Comparison of ENCODE assay signal across 26 cellular contexts in genomic region chr7:49638166-49638565, GRCh38.
DNase-seq lines count a peak whose midpoint lies in the region; TF ChIP-seq lines count a peak whose summit lies in the region.
"Had no signal": no experiment of that assay in that cellular context is flagged by ENCODE, and none has a peak within 500 bp of the region (broad histone marks: within the 10 kb centered on the region; RNA-seq: fewer than 3 reads in every experiment).

No MANE protein-coding gene starts in this region.

- no peaks in the 10 kb centered on the region for H3K36me3 Mint-ChIP-seq in endothelial cell (ENCODE audit: low read depth, unreplicated experiment)

- H3K9me3 ChIP-seq in neutrophil = no peaks in the 10 kb centered on the region
- H3K9me3 ChIP-seq: Caco-2, tibial nerve had no signal

- no peaks in the 10 kb centered on the region for H3K9me3 Mint-ChIP-seq in endothelial cell (ENCODE audit: unreplicated experiment)
- H3K9me3 Mint-ChIP-seq: activated naive CD8-positive, alpha-beta T cell treated with anti-CD3 and anti-CD28 coated beads, Interleukin-2, amount 50 U/mL, for 24 hours; activated T-helper 2 cell treated with anti-CD3 and anti-CD28 coated beads, Interferon-gamma antibody, Interleukin-2, Interleukin-4, amounts not matched to agents 10 μg/mL and 5 μg/mL and 100 μg/mL, durations not matched to agents 14 hours and 24 hours and 36 hours; nephron had no signal

- no peaks in the 10 kb centered on the region for H3K27me3 ChIP-seq in neutrophil
- H3K27me3 ChIP-seq: brain microvascular endothelial cell, tibial nerve had no signal

- TF ChIP-seq POLR2A in NB4 (IDR thresholded peaks at IDR 0.05; ENCODE audit: extremely low read depth, insufficient read length) = no peak

- peak; percentile 28 for DNase-seq in NB4 (ENCODE audit: low read depth)
- no peak for DNase-seq in endothelial cell (ENCODE audit: low spot score)
- no peak for DNase-seq in GM19238 (ENCODE audit: insufficient read length, low spot score)
- no peak for DNase-seq in SIG-M5 treated with dmso at 0.1 percent for 504 hours (lab: John Stamatoyannopoulos, UW; ENCODE audit: unreplicated experiment)
- DNase-seq in activated effector memory CD4-positive, alpha-beta T cell treated with anti-CD3 and anti-CD28 coated beads, Interleukin-2, amount 50 U/mL, for 16 hours = no peak
- DNase-seq: activated CD4-positive, alpha-beta T cell treated with anti-CD3 and anti-CD28 coated beads for 36 hours; activated naive CD8-positive, alpha-beta T cell treated with anti-CD3 and anti-CD28 coated beads, Interleukin-2, amount 50 U/mL, for 24 hours; AML-193; brain microvascular endothelial cell; Caco-2; cortex of kidney; foreskin fibroblast; kidney glomerular epithelial cell; midbrain; NCI-H1092 treated with DMSO at 0.1 percent for 48 hours; NCI-H2081 treated with DMSO at 0.1 percent for 48 hours; NCI-H526; stimulated activated CD4-positive, alpha-beta T cell treated with anti-CD3 and anti-CD28 coated beads, Interleukin-2, amount 100 ng/mL, for 48 hours had no signal

- no peaks in the 10 kb centered on the region for H3K36me3 ChIP-seq in neutrophil
- H3K36me3 ChIP-seq: brain microvascular endothelial cell, tibial nerve had no signal

- no peaks in the 10 kb centered on the region for H3K4me1 Mint-ChIP-seq in endothelial cell (ENCODE audit: unreplicated experiment)
- H3K4me1 Mint-ChIP-seq: nephron had no signal

- no peak overlapping the region for H3K4me3 Mint-ChIP-seq in endothelial cell (ENCODE audit: unreplicated experiment)
- H3K4me3 Mint-ChIP-seq: activated CD4-positive, alpha-beta T cell treated with anti-CD3 and anti-CD28 coated beads for 36 hours; activated naive CD8-positive, alpha-beta T cell treated with anti-CD3 and anti-CD28 coated beads, Interleukin-2, amount 50 U/mL, for 24 hours; nephron; stimulated activated naive CD8-positive, alpha-beta T cell treated with anti-CD3 and anti-CD28 coated beads, Interleukin-15, Interleukin-2, amounts not matched to agents 100 ng/mL and 50 ng/mL, for 24 hours had no signal

- TF ChIP-seq CTCF in GM12874 (IDR thresholded peaks at IDR 0.05; ENCODE audit: insufficient read depth, low read depth, low read length) (0 out of 2 replicates have a peak, but pooled peaks have one; percentile 10), NB4 (IDR thresholded peaks at IDR 0.05; ENCODE audit: low read depth, low read length) (peak; percentile 30), endothelial cell (IDR thresholded peaks at IDR 0.05; ENCODE audit: unreplicated experiment) (peak; percentile 31), neutrophil (IDR thresholded peaks at IDR 0.05) (no peak)

- no peak overlapping the region for H3K27ac Mint-ChIP-seq in endothelial cell (ENCODE audit: unreplicated experiment)
- H3K27ac Mint-ChIP-seq: activated CD4-positive, alpha-beta T cell treated with anti-CD3 and anti-CD28 coated beads for 36 hours; activated naive CD8-positive, alpha-beta T cell treated with anti-CD3 and anti-CD28 coated beads, Interleukin-2, amount 50 U/mL, for 24 hours; activated T-helper 2 cell treated with anti-CD3 and anti-CD28 coated beads, Interferon-gamma antibody, Interleukin-2, Interleukin-4, amounts not matched to agents 10 μg/mL and 5 μg/mL and 100 μg/mL, durations not matched to agents 14 hours and 24 hours and 36 hours; nephron; stimulated activated naive CD8-positive, alpha-beta T cell treated with anti-CD3 and anti-CD28 coated beads, Interleukin-15, Interleukin-2, amounts not matched to agents 100 ng/mL and 50 ng/mL, for 24 hours had no signal

- H3K4me3 ChIP-seq in NB4 (ENCODE audit: low read depth, low read length) (no peak overlapping the region), neutrophil (ENCODE audit: low read depth in 1 of 2, low read length in 1 of 2) (no peak overlapping the region)
- H3K4me3 ChIP-seq: K562, skin epidermis, tibial nerve had no signal

- no peaks in the 10 kb centered on the region for H3K27me3 Mint-ChIP-seq in endothelial cell (ENCODE audit: unreplicated experiment)
- H3K27me3 Mint-ChIP-seq: activated CD4-positive, alpha-beta T cell treated with anti-CD3 and anti-CD28 coated beads for 36 hours; activated naive CD8-positive, alpha-beta T cell treated with anti-CD3 and anti-CD28 coated beads, Interleukin-2, amount 50 U/mL, for 24 hours; stimulated activated naive CD8-positive, alpha-beta T cell treated with anti-CD3 and anti-CD28 coated beads, Interleukin-15, Interleukin-2, amounts not matched to agents 100 ng/mL and 50 ng/mL, for 24 hours had no signal

- H3K4me1 ChIP-seq in neutrophil (ENCODE audit: control insufficient read depth in 1 of 2, insufficient read depth in 1 of 2, low read depth in 1 of 2, low read length in 1 of 2) = peaks cover 0 to 10% of the 10 kb centered on the region in 2 experiments
- H3K4me1 ChIP-seq: Caco-2, tibial nerve had no signal

- peak overlapping the region; percentile 38 for H3K27ac ChIP-seq in neutrophil
- H3K27ac ChIP-seq: brain microvascular endothelial cell, skin epidermis, tibial nerve had no signal
